Comparison of ENCODE assay signal across 10 cellular contexts in the genomic region with DNA sequence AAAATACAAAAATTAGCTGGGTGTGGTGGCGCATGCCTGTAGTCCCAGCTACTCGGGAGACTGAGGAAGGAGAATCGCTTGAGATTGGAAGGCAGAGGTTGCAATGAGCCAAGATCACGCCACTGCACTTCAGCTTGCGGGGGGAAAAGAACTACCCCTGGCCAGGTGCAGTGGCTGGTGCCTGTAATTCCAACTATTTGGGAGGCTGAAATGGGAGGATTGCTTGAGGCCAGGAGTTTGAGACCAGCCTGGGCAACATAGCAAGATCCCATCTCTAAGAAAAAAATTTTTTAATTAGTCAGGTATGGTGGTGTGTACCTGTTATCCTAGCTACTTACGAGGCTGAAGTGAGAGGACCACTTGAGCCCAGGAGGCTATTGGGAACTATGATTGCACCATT. TPM values are rescaled to one million over a fixed set of nuclear protein-coding genes. Genes with fewer than 3 reads are reported as not detected.
A peak's percentile ranks its signal among the peaks of the same experiment; 100 is the strongest.
DNase-seq lines count a peak whose midpoint lies in the region; ATAC-seq, FAIRE-seq and TF ChIP-seq lines count a peak whose summit lies in the region.
"Not testable (repeated sequence)": the region's sequence is repeated elsewhere in the genome, so short reads cannot be mapped to it uniquely, and the experiment has no call there.
"Had no signal": no experiment of that assay in that cellular context is flagged by ENCODE, and none has a peak within 500 bp of the region (broad histone marks: within the 10 kb centered on the region; RNA-seq: fewer than 3 reads in every experiment).

No MANE protein-coding gene starts in this region.

- peaks cover 15% of the 10 kb centered on the region for H3K4me1 Mint-ChIP-seq in CD14-positive monocyte
- not testable (repeated sequence) for H3K4me1 Mint-ChIP-seq in WTC11; glutamatergic neuron (ENCODE audit: low read depth, unreplicated experiment)
- peaks cover 44 to 47% of the 10 kb centered on the region in 2 donors for H3K4me1 Mint-ChIP-seq in immature natural killer cell
- peaks cover 27 to 30% of the 10 kb centered on the region in 2 donors for H3K4me1 Mint-ChIP-seq in natural killer cell treated with Interleukin-12 subunit alpha and Interleukin-12 subunit beta and Interleukin-15 and Interleukin-18, amount 100 ng/mL, for 72 hours (ENCODE audit: low read depth in 2 of 2)
- H3K4me1 Mint-ChIP-seq in stimulated activated effector memory CD8-positive, alpha-beta T cell treated with anti-CD3 and anti-CD28 coated beads, Interleukin-12 subunit alpha, Interleukin-12 subunit beta, amount 100 ng/mL, for 72 hours, result peaks cover 30% of the 10 kb centered on the region

- CTCF ChIA-PET in HEK293 (lab: Yijun Ruan, JAX), result interaction anchor here (0.5 kb wide), 1 partner anchor 32 kb away, joined by 3 read pairs; no protein-coding TSS in a partner anchor
- CTCF ChIA-PET in WTC11 (lab: Charles Lee); K562 (lab: Yijun Ruan, JAX; ENCODE audit: low intra/inter-chr PET ratio): not testable (repeated sequence)

- H3K36me3 Mint-ChIP-seq in CD14-positive monocyte (peaks cover 63 to 83% of the 10 kb centered on the region in 2 donors), WTC11 (peaks cover 54% of the 10 kb centered on the region), immature natural killer cell (peaks cover 26 to 43% (median 28%) of the 10 kb centered on the region in 3 donors)
- not testable (repeated sequence) for H3K36me3 Mint-ChIP-seq in glutamatergic neuron (ENCODE audit: unreplicated experiment)
- H3K36me3 Mint-ChIP-seq in natural killer cell treated with Interleukin-12 subunit alpha and Interleukin-12 subunit beta and Interleukin-15 and Interleukin-18, amount 100 ng/mL, for 72 hours, result peaks cover 31% of the 10 kb centered on the region
- peaks cover 100% of the 10 kb centered on the region for H3K36me3 Mint-ChIP-seq in stimulated activated effector memory CD8-positive, alpha-beta T cell treated with anti-CD3 and anti-CD28 coated beads, Interleukin-12 subunit alpha, Interleukin-12 subunit beta, amount 100 ng/mL, for 72 hours

- POLR2A ChIA-PET in HEK293 (lab: Yijun Ruan, JAX); WTC11 (lab: Charles Lee): not testable (repeated sequence)
- POLR2A ChIA-PET in K562 (lab: Yijun Ruan, JAX), result interaction anchor here (0.6 to 1.7 kb wide), 3 partner anchors 15 to 310 kb away, joined by 3 to 7 read pairs (median 3); a partner anchor contains a TSS

- H3K4me3 ChIP-seq in HEK293 (ENCODE audit: low read depth, low read length); K562: not testable (repeated sequence)

- peaks cover 34 to 88% of the 10 kb centered on the region in 2 experiments for H3K36me3 ChIP-seq in HEK293 (ENCODE audit: control insufficient read depth in 2 of 2, insufficient read depth in 1 of 2, low read length in 2 of 2)
- H3K36me3 ChIP-seq in K562 (ENCODE audit: control insufficient read depth, insufficient read depth, low read length), result peaks cover 90% of the 10 kb centered on the region

- WGBS in K562 (ENCODE audit: insufficient coverage, low coverage, missing lambda C conversion rate), result 97% methylated on average over 6 of the region's 6 CpGs

- intact Hi-C loops in CD14-positive monocyte (cut with micrococcal nuclease); K562 (cut with micrococcal nuclease): not testable (repeated sequence)

- H3K79me2 ChIP-seq in K562 (ENCODE audit: control insufficient read depth, insufficient read depth, low read length), result not testable (repeated sequence)

- not testable (repeated sequence) for H2AFZ ChIP-seq in K562 (ENCODE audit: low read depth, low read length)

- TF ChIP-seq RAD21 in K562 (CRISPR knock-in tag; conservative IDR thresholded peaks at IDR 0.05 in 1 of 2, IDR thresholded peaks at IDR 0.05 in 1 of 2), result not testable (repeated sequence)

- H3K9me3 Mint-ChIP-seq in CD14-positive monocyte; WTC11; glutamatergic neuron (ENCODE audit: unreplicated experiment); immature natural killer cell; natural killer cell treated with Interleukin-12 subunit alpha and Interleukin-12 subunit beta and Interleukin-15 and Interleukin-18, amount 100 ng/mL, for 72 hours; stimulated activated effector memory CD8-positive, alpha-beta T cell treated with anti-CD3 and anti-CD28 coated beads, Interleukin-12 subunit alpha, Interleukin-12 subunit beta, amount 100 ng/mL, for 72 hours: not testable (repeated sequence)

- not testable (repeated sequence) for H3K4me3 Mint-ChIP-seq in CD14-positive monocyte; WTC11; glutamatergic neuron (ENCODE audit: unreplicated experiment); natural killer cell treated with Interleukin-12 subunit alpha and Interleukin-12 subunit beta and Interleukin-15 and Interleukin-18, amount 100 ng/mL, for 72 hours; stimulated activated effector memory CD8-positive, alpha-beta T cell treated with anti-CD3 and anti-CD28 coated beads, Interleukin-12 subunit alpha, Interleukin-12 subunit beta, amount 100 ng/mL, for 72 hours
- peak overlapping the region in 1 of 5 donors; percentile 24 for H3K4me3 Mint-ChIP-seq in immature natural killer cell

- TF ChIP-seq POLR2A in K562 (conservative IDR thresholded peaks at IDR 0.05), result not testable (repeated sequence)

- not testable (repeated sequence) for TF ChIP-seq CTCF in CD14-positive monocyte (IDR thresholded peaks at IDR 0.05); HEK293 (tag by site-specific recombination; IDR thresholded peaks at IDR 0.05); WTC11 (IDR thresholded peaks at IDR 0.05); K562 (IDR thresholded peaks at IDR 0.05 in 2 of 3, conservative IDR thresholded peaks at IDR 0.05 in 1 of 3; ENCODE audit: insufficient read depth in 2 of 3, low read depth in 1 of 3, low read length in 3 of 3); glutamatergic neuron (IDR thresholded peaks at IDR 0.05; ENCODE audit: partially characterized antibody, unreplicated experiment)

- H3K9ac ChIP-seq in K562 (ENCODE audit: insufficient read depth in 1 of 2, low read depth in 2 of 2, low read length in 2 of 2), result not testable (repeated sequence)

- H3K4me1 ChIP-seq in HEK293 (ENCODE audit: control insufficient read depth, insufficient read depth, low read length); K562 (replicated peaks in 1 of 2; ENCODE audit: control insufficient read depth in 2 of 2, insufficient read depth in 2 of 2, low read length in 2 of 2): not testable (repeated sequence)

- BruUV-seq in K562 (replicated peaks; lab: Mats Ljungman, UMichigan), result not testable (repeated sequence)

- not testable (repeated sequence) for DNase-seq in CD14-positive monocyte (ENCODE audit: low spot score); WTC11 (ENCODE audit: low spot score); K562 (ENCODE audit: extremely low read depth in 1 of 4, low spot score in 3 of 4); glutamatergic neuron; immature natural killer cell; natural killer cell treated with Interleukin-12 subunit alpha and Interleukin-12 subunit beta and Interleukin-15 and Interleukin-18, amount 100 ng/mL, for 72 hours (ENCODE audit: low spot score); stimulated activated effector memory CD8-positive, alpha-beta T cell treated with anti-CD3 and anti-CD28 coated beads, Interleukin-12 subunit alpha, Interleukin-12 subunit beta, amount 100 ng/mL, for 72 hours (ENCODE audit: low spot score in 2 of 2)

- H3K9me1 ChIP-seq in K562 (ENCODE audit: control insufficient read depth, insufficient read depth, low read length), result not testable (repeated sequence)

- not testable (repeated sequence) for H3K27me3 Mint-ChIP-seq in CD14-positive monocyte (ENCODE audit: low read depth in 3 of 3); WTC11 (ENCODE audit: low read depth); glutamatergic neuron (ENCODE audit: unreplicated experiment); natural killer cell treated with Interleukin-12 subunit alpha and Interleukin-12 subunit beta and Interleukin-15 and Interleukin-18, amount 100 ng/mL, for 72 hours
- peaks cover 0 to 19% (median 2%) of the 10 kb centered on the region in 3 donors for H3K27me3 Mint-ChIP-seq in immature natural killer cell (ENCODE audit: low read depth in 3 of 3)

- not testable (repeated sequence) for H3K9me3 ChIP-seq in HEK293 (ENCODE audit: control insufficient read depth, insufficient read depth, low read depth, low read length); K562 (replicated peaks; ENCODE audit: control insufficient read depth, insufficient read depth, low read depth, low read length)

- not testable (repeated sequence) for TF ChIP-seq EP300 in K562 (IDR thresholded peaks at IDR 0.05; ENCODE audit: low read length)

- H3K27ac ChIP-seq in HEK293 (ENCODE audit: extremely low read depth, low read depth, low read length); K562 (ENCODE audit: extremely low read depth, low read depth, low read length): not testable (repeated sequence)

- not testable (repeated sequence) for FAIRE-seq in K562 (lab: Jason Lieb, UNC)

- in situ Hi-C loops in K562 (cut with MboI), result not testable (repeated sequence)

- not testable (repeated sequence) for ATAC-seq in WTC11; K562; natural killer cell treated with Interleukin-12 subunit alpha and Interleukin-12 subunit beta and Interleukin-15 and Interleukin-18, amount 100 ng/mL, for 72 hours; stimulated activated effector memory CD8-positive, alpha-beta T cell treated with anti-CD3 and anti-CD28 coated beads, Interleukin-12 subunit alpha, Interleukin-12 subunit beta, amount 100 ng/mL, for 72 hours

- not testable (repeated sequence) for H3K27me3 ChIP-seq in K562 (ENCODE audit: control insufficient read depth in 2 of 2, insufficient read depth in 2 of 2, low read length in 2 of 2)

- H4K20me1 ChIP-seq in K562 (replicated peaks; ENCODE audit: control insufficient read depth, insufficient read depth, low read length), result not testable (repeated sequence)

- not testable (repeated sequence) for H3K4me2 ChIP-seq in K562 (ENCODE audit: insufficient read depth, low read length)

- H3K27ac Mint-ChIP-seq in CD14-positive monocyte (peak overlapping the region; percentile 25 to 85 (median 51)), glutamatergic neuron (ENCODE audit: unreplicated experiment) (peak overlapping the region; percentile 55), immature natural killer cell (peak overlapping the region in 5 of 6 donors; percentile 67 to 99 (median 97))
- H3K27ac Mint-ChIP-seq in WTC11, result not testable (repeated sequence)
- peak overlapping the region; percentile 83 to 93 for H3K27ac Mint-ChIP-seq in natural killer cell treated with Interleukin-12 subunit alpha and Interleukin-12 subunit beta and Interleukin-15 and Interleukin-18, amount 100 ng/mL, for 72 hours
- peak overlapping the region; percentile 74 for H3K27ac Mint-ChIP-seq in stimulated activated effector memory CD8-positive, alpha-beta T cell treated with anti-CD3 and anti-CD28 coated beads, Interleukin-12 subunit alpha, Interleukin-12 subunit beta, amount 100 ng/mL, for 72 hours

RNA-seq across cellular contexts. Expression of a gene that starts 34.8 kb away (rescaled TPM):
- polyA plus RNA-seq in CD14-positive monocyte (10 to 100 TPM; 25.9 to 36.7 TPM), K562 (2011; rRNA removed) (1.8 and 3.1 TPM in 2 replicates), K562 (2014; fragmentation: Illumina TruSeq; extraction: Trizol) (1.7 and 2.1 TPM in 2 replicates), K562 (2014; fragmentation: Nextera tagmentation; extraction: Ambion mirVana) (under 1 TPM; 0.49 to 0.73 TPM), K562 (2014; rRNA removed) (1.9 and 2.5 TPM in 2 replicates), immature natural killer cell (10 to 100 TPM; 27.7 to 39.2 (median 37.0) TPM)
- total RNA-seq in WTC11 (2021) (15.0 to 16.4 TPM (median 15.5 TPM) in 3 replicates), K562 (2014; rRNA removed) (0.45 and 0.86 TPM in 2 replicates), K562 (2014; rRNA removed; fragmentation: Illumina TruSeq; extraction: Trizol) (0.58 and 0.99 TPM in 2 replicates), K562 (2015; rRNA removed; fragmentation: Illumina TruSeq; extraction: Trizol) (1.9 and 2.2 TPM in 2 replicates), K562 (2021) (2.5 and 2.8 TPM in 2 replicates), glutamatergic neuron (ENCODE audit: unreplicated experiment) (14.2 TPM)
- 1.2 and 2.3 TPM in 2 replicates for total RNA-seq in K562 (2011; cell fraction: chromatin; rRNA removed; ENCODE audit: low replicate concordance)
- total RNA-seq in K562 (2011; cell fraction: nucleolus; rRNA removed), result 3.8 and 4.8 TPM in 2 replicates
- 2.4 and 2.9 TPM in 2 replicates for total RNA-seq in K562 (2011; cell fraction: nucleoplasm; rRNA removed)
- polyA plus RNA-seq in K562 (2011; cell fraction: cytosol; rRNA removed), result 2.7 and 4.9 TPM in 2 replicates
- 2.5 and 2.6 TPM in 2 replicates for polyA plus RNA-seq in K562 (2011; cell fraction: nucleus; rRNA removed)
- polyA plus RNA-seq in K562 (2012), result 2.1 and 2.9 TPM in 2 replicates
- 1.5 and 1.7 TPM in 2 replicates for polyA minus RNA-seq in K562 (2011; rRNA and poly(A)+ RNA removed)
- 0.95 and 7.0 TPM in 2 replicates for polyA minus RNA-seq in K562 (2011; cell fraction: cytosol; rRNA and poly(A)+ RNA removed)
- 0.67 and 1.2 TPM in 2 replicates for polyA minus RNA-seq in K562 (2011; cell fraction: nucleus; rRNA and poly(A)+ RNA removed)
- total RNA-seq in natural killer cell treated with Interleukin-12 subunit alpha and Interleukin-12 subunit beta and Interleukin-15 and Interleukin-18, amount 100 ng/mL, for 72 hours, result 1 to 10 TPM; 7.1 to 9.6 TPM

RNA-seq across cellular contexts. Expression of a gene that starts 59.7 kb away (rescaled TPM):
- polyA plus RNA-seq in CD14-positive monocyte (under 1 TPM in 1 of 2 donors, not detected in 1; 0.13 TPM), K562 (2011; rRNA removed) (0.68 and 1.1 TPM in 2 replicates), K562 (2014; fragmentation: Illumina TruSeq; extraction: Trizol) (0.71 and 0.97 TPM in 2 replicates), K562 (2014; fragmentation: Nextera tagmentation; extraction: Ambion mirVana) (under 1 TPM; 0.10 to 0.41 TPM), K562 (2014; rRNA removed) (1.1 and 1.2 TPM in 2 replicates), immature natural killer cell (1 to 10 TPM in 1 of 3 donors, under 1 TPM in 1, not detected in 1; 0.71 to 2.3 TPM)
- total RNA-seq in WTC11 (2021) (25.9 to 31.6 TPM (median 26.5 TPM) in 3 replicates), K562 (2014; rRNA removed) (0.73 and 0.98 TPM in 2 replicates), K562 (2014; rRNA removed; fragmentation: Illumina TruSeq; extraction: Trizol) (0.36 and 0.38 TPM in 2 replicates), K562 (2015; rRNA removed; fragmentation: Illumina TruSeq; extraction: Trizol) (0.07 and 0.11 TPM in 2 replicates), K562 (2021) (0.74 and 0.98 TPM in 2 replicates), glutamatergic neuron (ENCODE audit: unreplicated experiment) (not detected)
- total RNA-seq in K562 (2011; cell fraction: chromatin; rRNA removed; ENCODE audit: low replicate concordance), result 1.3 and 1.6 TPM in 2 replicates
- 1.4 and 2.0 TPM in 2 replicates for total RNA-seq in K562 (2011; cell fraction: nucleolus; rRNA removed)
- 1.1 and 1.6 TPM in 2 replicates for total RNA-seq in K562 (2011; cell fraction: nucleoplasm; rRNA removed)
- polyA plus RNA-seq in K562 (2011; cell fraction: cytosol; rRNA removed), result 1.1 and 2.3 TPM in 2 replicates
- polyA plus RNA-seq in K562 (2011; cell fraction: nucleus; rRNA removed), result 0.70 and 1.6 TPM in 2 replicates
- polyA plus RNA-seq in K562 (2012), result 0.30 and 1.1 TPM in 2 replicates
- 0.53 and 0.54 TPM in 2 replicates for polyA minus RNA-seq in K562 (2011; rRNA and poly(A)+ RNA removed)
- polyA minus RNA-seq in K562 (2011; cell fraction: cytosol; rRNA and poly(A)+ RNA removed), result 0.48 TPM in 1 of 2 replicates, not detected in the other
- polyA minus RNA-seq in K562 (2011; cell fraction: nucleus; rRNA and poly(A)+ RNA removed), result 0.27 and 0.56 TPM in 2 replicates
- total RNA-seq in natural killer cell treated with Interleukin-12 subunit alpha and Interleukin-12 subunit beta and Interleukin-15 and Interleukin-18, amount 100 ng/mL, for 72 hours, result under 1 TPM; 0.33 to 0.95 TPM
- total RNA-seq: B cell; CD8-positive, alpha-beta T cell had no signal
